ENCODE assay signal across 21 cellular contexts in genomic region chr4:6760865-6761264, GRCh38. TPM values are rescaled to one million over a fixed set of nuclear protein-coding genes. Genes with fewer than 3 reads are reported as not detected.
DNase-seq lines count a peak whose midpoint lies in the region; TF ChIP-seq lines count a peak whose summit lies in the region.
"Had no signal": no experiment of that assay in that cellular context is flagged by ENCODE, and none has a peak within 500 bp of the region (broad histone marks: within the 10 kb centered on the region; RNA-seq: fewer than 3 reads in every experiment).

No MANE protein-coding gene starts in this region.

- no peak overlapping the region for H4K91ac ChIP-seq in neuronal stem cell (ENCODE audit: low read depth, low read length, poor library complexity)

- H3K27me3 Mint-ChIP-seq in Calu3 (ENCODE audit: unreplicated experiment) = peaks cover 13% of the 10 kb centered on the region

- H2AFZ ChIP-seq in neuronal stem cell (ENCODE audit: low read length) = peak overlapping the region; percentile 57

- H2AK5ac ChIP-seq in neuronal stem cell (ENCODE audit: low read depth, low read length) = peak overlapping the region; percentile 80

- H2BK15ac ChIP-seq in neuronal stem cell (ENCODE audit: low read length) = peak overlapping the region; percentile 32

- H3K4me3 Mint-ChIP-seq in Calu3 (ENCODE audit: low read depth, unreplicated experiment) = no peak overlapping the region

- no peaks in the 10 kb centered on the region for H3K9me3 Mint-ChIP-seq in Calu3 (ENCODE audit: low read depth, unreplicated experiment)
- H3K9me3 Mint-ChIP-seq: CD8-positive, alpha-beta T cell had no signal

- peak overlapping the region; percentile 33 for H3K27ac Mint-ChIP-seq in Calu3 (ENCODE audit: unreplicated experiment)

- no peak overlapping the region for H2BK5ac ChIP-seq in neuronal stem cell (ENCODE audit: low read length)

- H3K4me3 ChIP-seq in neuronal stem cell (ENCODE audit: low read length in 2 of 2) = no peak overlapping the region
- no peak overlapping the region for H3K4me3 ChIP-seq in H7 (ENCODE audit: insufficient read depth, low read depth, low read length)
- H3K4me3 ChIP-seq: K562 had no signal

- H3K79me1 ChIP-seq in neuronal stem cell (ENCODE audit: low read depth, low read length) = no peaks in the 10 kb centered on the region

- H3K18ac ChIP-seq in neuronal stem cell (ENCODE audit: low read length) = peak overlapping the region; percentile 72

- no peak for TF ChIP-seq CTCF in Calu3 (IDR thresholded peaks at IDR 0.05; ENCODE audit: unreplicated experiment)

- no peak overlapping the region for H3K9ac ChIP-seq in neuronal stem cell (ENCODE audit: low read depth, low read length, poor library complexity)
- H3K9ac ChIP-seq: SK-N-SH had no signal

- H3K14ac ChIP-seq in neuronal stem cell (ENCODE audit: low read length) = peak overlapping the region; percentile 41

- H3K36me3 ChIP-seq in neuronal stem cell (replicated peaks in 1 of 2; ENCODE audit: control insufficient read depth in 2 of 2, insufficient read depth in 2 of 2, low read length in 2 of 2) (no peaks in the 10 kb centered on the region), H7 (replicated peaks; ENCODE audit: control insufficient read depth, insufficient read depth, low read length) (no peaks in the 10 kb centered on the region)

- no peak for DNase-seq in Calu3
- peak; percentile 12 for DNase-seq in epidermal melanocyte (ENCODE audit: insufficient read length, low spot score)
- no peak for DNase-seq in neuronal stem cell (ENCODE audit: low spot score)
- DNase-seq in H7 = no peak
- DNase-seq in NCI-H1105 (lab: John Stamatoyannopoulos, UW) = no peak
- DNase-seq in GOT3 (lab: John Stamatoyannopoulos, UW) = no peak
- DNase-seq: AML-193; CD8-positive, alpha-beta T cell; GDM1; MM.1S; NCI-H1048; NCI-H1436; NCI-H187 treated with DMSO at 0.1 percent for 48 hours; NCI-H2227 treated with DMSO at 0.1 percent for 48 hours; NCI-H524; NCI-H774; NK-92 treated with Interleukin-12 subunit alpha and Interleukin-12 subunit beta, amount 100 ng/mL, for 24 hours; SIG-M5 had no signal

- no peaks in the 10 kb centered on the region for H3K9me3 ChIP-seq in neuronal stem cell (replicated peaks in 1 of 2; ENCODE audit: control insufficient read depth in 2 of 2, insufficient read depth in 1 of 2, low read depth in 1 of 2, low read length in 2 of 2)
- H3K9me3 ChIP-seq: SK-N-SH had no signal

- CTCF ChIA-PET in Calu3 (lab: Charles Lee) = no interaction called here

- no TSS peak for BruUV-seq in Calu3 (replicated peaks; lab: Mats Ljungman, UMichigan)

- peaks cover 2 to 19% of the 10 kb centered on the region in 2 donors for H3K4me1 ChIP-seq in neuronal stem cell (ENCODE audit: control insufficient read depth in 2 of 2, insufficient read depth in 1 of 2, low read depth in 1 of 2, low read length in 2 of 2)

- H2BK120ac ChIP-seq in neuronal stem cell (ENCODE audit: low read depth, low read length) = no peak overlapping the region

- H3K4ac ChIP-seq in neuronal stem cell (ENCODE audit: low read length) = no peak overlapping the region

- peak overlapping the region; percentile 89 for H4K8ac ChIP-seq in neuronal stem cell (ENCODE audit: low read depth, low read length)

- H3K4me2 ChIP-seq in neuronal stem cell (ENCODE audit: insufficient read depth, low read length, poor library complexity, severe bottlenecking) = no peak overlapping the region

- H3K23ac ChIP-seq in neuronal stem cell (ENCODE audit: low read depth, low read length, poor library complexity) = no peak overlapping the region

- H3K4me1 Mint-ChIP-seq in Calu3 (ENCODE audit: low read depth, unreplicated experiment) = peaks cover 11% of the 10 kb centered on the region

- H3K27ac ChIP-seq in neuronal stem cell (replicated peaks; ENCODE audit: low read length) (no peak overlapping the region), temporal lobe (ENCODE audit: low read depth, low read length) (peak overlapping the region; percentile 82)

- H3K36me3 Mint-ChIP-seq in Calu3 (ENCODE audit: insufficient read depth, unreplicated experiment) = no peaks in the 10 kb centered on the region
- H3K36me3 Mint-ChIP-seq: CD8-positive, alpha-beta T cell had no signal

- no CpG with 5 or more reads among the region's 9 CpGs for WGBS in neuronal stem cell (ENCODE audit: extremely low coverage in 2 of 2, insufficient read length in 2 of 2, insufficient replicate concordance in 1 of 2), 2 donors

- intact Hi-C loops in Calu3 (cut with micrococcal nuclease; ENCODE audit: unreplicated experiment) = no loop called here

- H2BK12ac ChIP-seq in neuronal stem cell (ENCODE audit: low read length) = peak overlapping the region; percentile 98

- peaks cover 0 to 4% (median 0%) of the 10 kb centered on the region in 3 experiments for H3K27me3 ChIP-seq in neuronal stem cell (ENCODE audit: control insufficient read depth in 3 of 3, insufficient read depth in 3 of 3, low read depth in 1 of 3, low read length in 3 of 3)
- H3K27me3 ChIP-seq in H7 (ENCODE audit: control insufficient read depth, insufficient read depth, low read length) = no peaks in the 10 kb centered on the region

RNA-seq across cellular contexts. Expression of gene KIAA0232, which starts 21.7 kb away (rescaled TPM):
- 17.4 and 17.7 TPM in 2 replicates for total RNA-seq in Calu3 (2022)
- polyA plus RNA-seq in neuronal stem cell (2013, experiment 1 of 2) = 19.1 TPM
- 19.2 TPM for polyA plus RNA-seq in neuronal stem cell (2013, experiment 2 of 2)
- total RNA-seq in temporal lobe = 51.9 TPM
- total RNA-seq in H7 (2014; rRNA removed; shearing (Covaris generic)) = 11.5 and 15.9 TPM in 2 replicates

RNA-seq across cellular contexts. Expression of gene BLOC1S4, which starts 44.9 kb away (rescaled TPM):
- total RNA-seq in Calu3 (2022) (9.2 and 13.2 TPM in 2 replicates), temporal lobe (9.3 TPM)
- polyA plus RNA-seq in neuronal stem cell (2013, experiment 1 of 2) = 13.1 TPM
- 12.4 TPM for polyA plus RNA-seq in neuronal stem cell (2013, experiment 2 of 2)
- total RNA-seq in H7 (2014; rRNA removed; shearing (Covaris generic)) = 35.5 and 39.7 TPM in 2 replicates

RNA-seq across cellular contexts. Expression of gene MRFAP1L1, which starts 51.2 kb away (rescaled TPM):
- total RNA-seq in Calu3 (2022) = 31.7 and 33.1 TPM in 2 replicates
- 58.3 TPM for polyA plus RNA-seq in neuronal stem cell (2013, experiment 1 of 2)
- 58.9 TPM for polyA plus RNA-seq in neuronal stem cell (2013, experiment 2 of 2)
- 81.1 TPM for total RNA-seq in temporal lobe
- 49.0 and 52.5 TPM in 2 replicates for total RNA-seq in H7 (2014; rRNA removed; shearing (Covaris generic))
